In the genomic region with DNA sequence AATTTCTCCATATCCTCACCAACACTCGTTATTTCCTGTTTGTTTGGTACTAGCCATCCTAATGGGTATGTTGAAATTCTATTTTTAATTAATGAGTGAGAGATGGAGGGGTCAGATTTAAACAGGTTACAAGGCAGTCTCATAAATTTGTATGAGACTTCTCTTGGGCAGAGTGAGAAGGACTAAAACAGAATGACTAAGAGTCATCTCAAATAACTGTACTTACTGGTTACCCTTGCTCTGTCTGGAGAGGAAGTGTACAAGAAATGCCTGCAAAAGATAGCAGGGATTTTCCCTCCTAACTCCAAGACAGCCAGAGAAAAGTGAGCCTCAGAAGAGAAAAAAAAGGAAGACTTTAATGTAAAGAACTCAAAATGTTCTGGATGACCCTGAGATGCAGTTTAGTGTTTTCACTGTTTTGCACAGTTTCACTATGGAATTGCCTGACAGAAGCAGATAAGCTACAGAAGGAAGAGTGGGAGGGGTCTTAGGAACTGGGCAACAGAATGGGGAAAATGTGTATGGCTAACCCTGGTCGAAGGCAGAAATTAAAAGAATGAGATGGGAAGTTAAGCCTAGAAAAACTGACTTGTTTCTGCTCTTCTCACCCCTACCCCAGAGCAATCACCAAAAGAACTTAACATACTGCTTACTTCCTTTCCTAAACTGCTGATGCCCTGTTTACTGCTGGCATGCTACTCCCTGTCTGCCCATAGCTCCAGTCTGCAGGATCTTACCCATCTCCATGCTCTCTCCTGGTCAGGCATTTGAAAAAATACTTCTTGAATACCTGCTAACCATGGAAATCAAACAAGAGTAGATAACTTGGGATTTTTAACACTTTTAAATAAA, we compare ENCODE assay signal across 12 cellular contexts.
A peak's percentile ranks its signal among the peaks of the same experiment; 100 is the strongest.
DNase-seq lines count a peak whose midpoint lies in the region; ATAC-seq and TF ChIP-seq lines count a peak whose summit lies in the region.
"Had no signal": no experiment of that assay in that cellular context is flagged by ENCODE, and none has a peak within 500 bp of the region (broad histone marks: within the 10 kb centered on the region; RNA-seq: fewer than 3 reads in every experiment).

No MANE protein-coding gene starts in this region.

- DNase-seq in left ventricle myocardium inferior = no peak
- DNase-seq in cardiac septum (ENCODE audit: low spot score) = no peak
- DNase-seq in NCI-H226 = peak; percentile 49
- DNase-seq in fibroblast of the aortic adventitia (ENCODE audit: low read depth) = peak; percentile 12
- DNase-seq in GM10266 (ENCODE audit: extremely low spot score) = no peak
- DNase-seq in GM23248 = no peak
- DNase-seq in stimulated activated CD4-positive, alpha-beta T cell treated with anti-CD3 and anti-CD28 coated beads, Interleukin-2, amount 100 ng/mL, for 48 hours = no peak
- DNase-seq: activated T-cell treated with anti-CD3 and anti-CD28 coated beads, Interleukin-2, amount 50 U/mL, for 72 hours; islet precursor cell; stimulated activated naive CD4-positive, alpha-beta T cell had no signal

- no peaks in the 10 kb centered on the region for H4K20me1 ChIP-seq in GM23248 (ENCODE audit: insufficient read depth)

- H3K4me1 ChIP-seq in left ventricle myocardium inferior (peaks cover 14% of the 10 kb centered on the region), GM23248 (ENCODE audit: insufficient read depth) (peaks cover 14% of the 10 kb centered on the region)

- no peak overlapping the region for H3K4me2 ChIP-seq in GM23248 (ENCODE audit: unreplicated experiment)

- no peaks in the 10 kb centered on the region for H3K9me2 ChIP-seq in GM23248 (ENCODE audit: insufficient read depth)

- ATAC-seq in HG02981 (IDR thresholded peaks at IDR 0.05; ENCODE audit: unreplicated experiment) = no peak
- ATAC-seq: activated CD4-positive, CD25-positive, alpha-beta regulatory T cell treated with anti-CD3 and anti-CD28 coated beads, Interleukin-2, amount 50 U/mL, for 24 hours; activated T-cell treated with anti-CD3 and anti-CD28 coated beads, Interleukin-2, amount 50 U/mL, for 72 hours had no signal

- H2AFZ ChIP-seq in GM23248 = no peak overlapping the region

- H3K27ac ChIP-seq in left ventricle myocardium inferior (replicated peaks) = peak overlapping the region; percentile 25
- no peak overlapping the region for H3K27ac ChIP-seq in GM23248

- H3K9me3 ChIP-seq in left ventricle myocardium inferior (replicated peaks) (no peaks in the 10 kb centered on the region), GM23248 (ENCODE audit: low read depth) (no peaks in the 10 kb centered on the region)

- H3K9ac ChIP-seq in GM23248 = no peak overlapping the region

- WGBS in GM23248 (ENCODE audit: low coverage in 1 of 2, low lambda C conversion rate in 2 of 2, missing lambda C conversion rate in 2 of 2), 2 experiments = 94 to 97% methylated on average over 2 of the region's 2 CpGs

- H3K79me2 ChIP-seq in GM23248 (ENCODE audit: insufficient read depth) = no peaks in the 10 kb centered on the region

- H3K27me3 ChIP-seq in left ventricle myocardium inferior (ENCODE audit: low read depth) (no peaks in the 10 kb centered on the region), GM23248 (replicated peaks; ENCODE audit: insufficient read depth) (no peaks in the 10 kb centered on the region)

- in situ Hi-C loops in GM23248 (cut with MboI) = no loop called here

- H3K4me3 ChIP-seq in left ventricle myocardium inferior (no peak overlapping the region), fibroblast of the aortic adventitia (ENCODE audit: low read depth, low read length) (no peak overlapping the region), GM23248 (no peak overlapping the region)

- intact Hi-C loops in left ventricle myocardium inferior (cut with micrococcal nuclease) = no loop called here
- intact Hi-C loops in cardiac septum (cut with DNase I) = no loop called here

- H3K36me3 ChIP-seq in left ventricle myocardium inferior (no peaks in the 10 kb centered on the region), GM23248 (ENCODE audit: low read depth) (no peaks in the 10 kb centered on the region)

- TF ChIP-seq CTCF in left ventricle myocardium inferior (IDR thresholded peaks at IDR 0.05; ENCODE audit: borderline replicate concordance) (no peak), fibroblast of the aortic adventitia (IDR thresholded peaks at IDR 0.05; ENCODE audit: insufficient read depth, low read length) (no peak), GM10266 (IDR thresholded peaks at IDR 0.05; ENCODE audit: control insufficient read depth, insufficient read depth, low read depth, missing control alignments) (no peak)

- H3F3A ChIP-seq in GM23248 (ENCODE audit: insufficient read depth) = peaks cover 9% of the 10 kb centered on the region

Comparison
In these comparisons a context has a peak if more than half of its experiments do, and no peak if none do; other contexts are left out.
1. DNase-seq: peak in NCI-H226 (single experiment) and fibroblast of the aortic adventitia (single experiment); none in left ventricle myocardium inferior (single experiment), cardiac septum (single experiment), GM10266 (single experiment), GM23248 (single experiment) and stimulated activated CD4-positive, alpha-beta T cell treated with anti-CD3 and anti-CD28 coated beads, Interleukin-2, amount 100 ng/mL, for 48 hours (0 of 2).